ENCODE assay signal across 10 cellular contexts in genomic region chr11:74024630-74025029, GRCh38. TPM values are rescaled to one million over a fixed set of nuclear protein-coding genes. Genes with fewer than 3 reads are reported as not detected.
DNase-seq lines count a peak whose midpoint lies in the region; ATAC-seq and TF ChIP-seq lines count a peak whose summit lies in the region.
"Had no signal": no experiment of that assay in that cellular context is flagged by ENCODE, and none has a peak within 500 bp of the region (broad histone marks: within the 10 kb centered on the region; RNA-seq: fewer than 3 reads in every experiment).

No MANE protein-coding gene starts in this region.

- no peak overlapping the region for H2AFZ ChIP-seq in OCI-LY7 (ENCODE audit: low read length)

- intact Hi-C loops in OCI-LY7 (cut with micrococcal nuclease; ENCODE audit: unreplicated experiment): no loop called here

- POLR2A ChIA-PET in AG04450 (lab: Yijun Ruan, JAX) (no interaction called here), OCI-LY7 (lab: Charles Lee) (no interaction called here)

- in situ Hi-C loops in astrocyte of the spinal cord (cut with HindIII; ENCODE audit: low sequenced_read_pairs): no loop called here

- DNase-seq in AG04450 (ENCODE audit: low read depth, low spot score) (peak; percentile 59), HK-2 (ENCODE audit: unreplicated experiment) (peak; percentile 19), astrocyte of the spinal cord (ENCODE audit: low read depth, low spot score) (peak; percentile 87), lung (ENCODE audit: low spot score) (peak; percentile 42), NCI-H774 (lab: John Stamatoyannopoulos, UW) (no peak), OCI-LY7 (ENCODE audit: low spot score) (no peak), NCI-H1930 (lab: John Stamatoyannopoulos, UW) (no peak)
- DNase-seq: effector CD4-positive, alpha-beta T cell; naive thymus-derived CD4-positive, alpha-beta T cell had no signal

- no peaks in the 10 kb centered on the region for H3K27me3 ChIP-seq in AG04450 (ENCODE audit: control insufficient read depth, insufficient read depth, low read length)
- H3K27me3 ChIP-seq in lung (ENCODE audit: control insufficient read depth, insufficient read depth): no peaks in the 10 kb centered on the region

- H4K20me1 ChIP-seq in OCI-LY7 (ENCODE audit: insufficient read depth, low read length): no peaks in the 10 kb centered on the region

- H3K9me2 ChIP-seq in OCI-LY7 (ENCODE audit: insufficient read depth, low read length): no peaks in the 10 kb centered on the region

- H3K9me3 ChIP-seq in AG04450 (ENCODE audit: control insufficient read depth, insufficient read depth, low read length): no peaks in the 10 kb centered on the region
- peaks cover 0 to 2% of the 10 kb centered on the region in 2 donors for H3K9me3 ChIP-seq in lung (ENCODE audit: control insufficient read depth in 2 of 2, insufficient read depth in 1 of 2, low read length in 1 of 2)
- no peaks in the 10 kb centered on the region for H3K9me3 ChIP-seq in OCI-LY7 (ENCODE audit: low read length)

- H3K4me1 ChIP-seq in lung (ENCODE audit: control insufficient read depth in 2 of 2, insufficient read depth in 2 of 2, low read length in 2 of 2) (peaks cover 3 to 6% of the 10 kb centered on the region in 2 donors), OCI-LY7 (ENCODE audit: insufficient read depth, low read length, poor library complexity, severe bottlenecking) (peaks cover 18% of the 10 kb centered on the region)

- TF ChIP-seq CTCF in AG04450 (IDR thresholded peaks at IDR 0.05; ENCODE audit: low read depth, low read length) (no peak), astrocyte of the spinal cord (IDR thresholded peaks at IDR 0.05; ENCODE audit: low read depth, low read length) (no peak), lung (IDR thresholded peaks at IDR 0.05; ENCODE audit: control extremely low read depth, extremely low read depth) (no peak), OCI-LY7 (conservative IDR thresholded peaks at IDR 0.05; ENCODE audit: low read length) (no peak)

- H3K36me3 ChIP-seq in lung (ENCODE audit: control insufficient read depth in 2 of 2, insufficient read depth in 2 of 2, low read length in 2 of 2): peaks cover 2 to 5% of the 10 kb centered on the region in 2 donors
- peaks cover 7% of the 10 kb centered on the region; the same call in 1 of the 2 replicates for H3K36me3 ChIP-seq in OCI-LY7 (ENCODE audit: insufficient read depth, low read length)

- H3K79me2 ChIP-seq in OCI-LY7 (ENCODE audit: insufficient read depth, low read depth, low read length): no peaks in the 10 kb centered on the region

- ATAC-seq in lung (ENCODE audit: insufficient read depth, low FRiP score) (no peak), HG02763 (IDR thresholded peaks at IDR 0.05; ENCODE audit: unreplicated experiment) (no peak)
- ATAC-seq: naive thymus-derived CD4-positive, alpha-beta T cell had no signal

- BruUV-seq in OCI-LY7 (replicated peaks; lab: Mats Ljungman, UMichigan): no TSS peak

- H3K4me2 ChIP-seq in OCI-LY7 (ENCODE audit: low read length): no peak overlapping the region

- CTCF ChIA-PET in AG04450 (lab: Charles Lee) (no interaction called here), OCI-LY7 (lab: Charles Lee; ENCODE audit: unreplicated experiment) (no interaction called here)

- no peak overlapping the region for H3K27ac ChIP-seq in AG04450 (ENCODE audit: low read depth, low read length)
- no peak overlapping the region for H3K27ac ChIP-seq in lung (ENCODE audit: low read depth in 1 of 2, low read length in 1 of 2)
- H3K27ac ChIP-seq in OCI-LY7 (ENCODE audit: low read depth, low read length, poor library complexity, severe bottlenecking): no peak overlapping the region

- H3K4me3 ChIP-seq in AG04450 (ENCODE audit: low read depth, low read length) (no peak overlapping the region), astrocyte of the spinal cord (ENCODE audit: low read depth, low read length) (no peak overlapping the region), lung (no peak overlapping the region), OCI-LY7 (ENCODE audit: low read depth, low read length, poor library complexity, severe bottlenecking) (no peak overlapping the region)

- 46 to 60% methylated on average over 2 of the region's 2 CpGs for WGBS in lung, 2 donors

RNA-seq across cellular contexts. Expression of gene UCP3, which starts 15.7 kb away (rescaled TPM):
- polyA plus RNA-seq in AG04450 (2011; rRNA removed) (0.41 and 0.53 TPM in 2 replicates), lung (1 to 10 TPM; 1.0 to 1.9 TPM)
- 0.39 and 1.3 TPM in 2 replicates for polyA minus RNA-seq in AG04450 (2011; rRNA and poly(A)+ RNA removed)
- total RNA-seq in lung (1 to 10 TPM; 1.7 to 2.8 TPM), OCI-LY7 (2022) (1.8 and 2.4 TPM in 2 replicates)
- 1.5 and 3.2 TPM in 2 replicates for total RNA-seq in OCI-LY7 (2014; rRNA removed; shearing (Covaris generic))

RNA-seq across cellular contexts. Expression of gene UCP2, which starts 42.0 kb away (rescaled TPM):
- polyA plus RNA-seq in AG04450 (2011; rRNA removed) (4.7 and 5.9 TPM in 2 replicates), lung (100 to 1,000 TPM in 1 of 2 donors, 10 to 100 TPM in 1; 44.7 to 203 TPM)
- polyA minus RNA-seq in AG04450 (2011; rRNA and poly(A)+ RNA removed): 9.8 and 19.1 TPM in 2 replicates
- total RNA-seq in lung (100 to 1,000 TPM in 1 of 2 donors, 10 to 100 TPM in 1; 74.1 to 207 TPM), OCI-LY7 (2022) (358 and 389 TPM in 2 replicates)
- 82.7 and 145 TPM in 2 replicates for total RNA-seq in OCI-LY7 (2014; rRNA removed; shearing (Covaris generic))

Comparison
In these comparisons a context has a peak if more than half of its experiments do, and no peak if none do; other contexts are left out.
1. DNase-seq: peak in AG04450 (single experiment), HK-2 (single experiment), astrocyte of the spinal cord (single experiment) and lung (single experiment); none in NCI-H774 (single experiment), OCI-LY7 (single experiment) and NCI-H1930 (0 of 2).